In genomic region chr20:61585764-61586163, GRCh38 we compare ENCODE assay signal across 22 cellular contexts.
"Had no signal": no experiment of that assay in that cellular context is flagged by ENCODE, and none has a peak within 500 bp of the region (broad histone marks: within the 10 kb centered on the region; RNA-seq: fewer than 3 reads in every experiment).

No MANE protein-coding gene starts in this region.

- H3K9me3 ChIP-seq: esophagus muscularis mucosa, gastroesophageal sphincter, heart left ventricle, lower lobe of right lung, mucosa of descending colon had no signal

- H3K4me1 ChIP-seq: left lung, lower lobe of right lung had no signal

- DNase-seq: dermis blood vessel endothelial cell; dorsolateral prefrontal cortex; effector CD4-positive, alpha-beta T cell; effector memory CD4-positive, alpha-beta T cell; foreskin keratinocyte; hypothalamus; immature natural killer cell; left cardiac atrium; left lung; left ventricle myocardium superior; lower lobe of right lung; mesenchymal stem cell; mucosa of descending colon; naive B cell had no signal

- H2AFZ ChIP-seq: hepatocyte had no signal

- H3K79me2 ChIP-seq: hepatocyte had no signal

- H3K36me3 ChIP-seq: esophagus muscularis mucosa, gastroesophageal sphincter, heart left ventricle, left lung, lower lobe of right lung had no signal

- H3K4me2 ChIP-seq: hepatocyte had no signal

- ATAC-seq: foreskin keratinocyte, gastroesophageal sphincter, left lung, lower lobe of right lung, mucosa of descending colon had no signal

- FAIRE-seq: endothelial cell of umbilical vein, frontal cortex, keratinocyte had no signal

- H3K27me3 ChIP-seq: foreskin keratinocyte, hepatocyte had no signal

- H3K4me3 ChIP-seq: coronary artery, dorsolateral prefrontal cortex, esophagus muscularis mucosa, gastroesophageal sphincter, heart left ventricle, hepatocyte, left lung, lower lobe of right lung, mucosa of descending colon had no signal

- H3K27ac ChIP-seq: coronary artery, dorsolateral prefrontal cortex, esophagus muscularis mucosa, foreskin keratinocyte, gastroesophageal sphincter, heart left ventricle, hepatocyte, left lung, lower lobe of right lung had no signal
